Comparison of ENCODE assay signal across 37 cellular contexts in genomic region chr9:106058460-106058859, GRCh38.
"Had no signal": no experiment of that assay in that cellular context is flagged by ENCODE, and none has a peak within 500 bp of the region (broad histone marks: within the 10 kb centered on the region; RNA-seq: fewer than 3 reads in every experiment).

No MANE protein-coding gene starts in this region.

- H3K4me1 ChIP-seq: adrenal gland, ascending aorta, breast epithelium had no signal

- H3K27me3 ChIP-seq: adrenal gland, ascending aorta, breast epithelium, cardiac muscle cell, dorsolateral prefrontal cortex had no signal

- H3K9me3 Mint-ChIP-seq: activated CD8-positive, alpha-beta T cell treated with anti-CD3 and anti-CD28 coated beads for 36 hours; activated naive CD4-positive, alpha-beta T cell treated with anti-CD3 and anti-CD28 coated beads, Interleukin-2, amount 50 U/mL, for 24 hours had no signal

- ATAC-seq: activated CD4-positive, CD25-positive, alpha-beta regulatory T cell treated with anti-CD3 and anti-CD28 coated beads, Interleukin-2, amount 50 U/mL, for 24 hours; activated CD8-positive, alpha-beta T cell treated with anti-CD3 and anti-CD28 coated beads for 36 hours; activated naive CD8-positive, alpha-beta T cell treated with anti-CD3 and anti-CD28 coated beads, Interleukin-2, amount 50 U/mL, for 24 hours; activated T-cell treated with anti-CD3 and anti-CD28 coated beads, Interleukin-2, amount 50 U/mL, for 4 hours; activated T-helper 17 cell treated with anti-CD3 and anti-CD28 coated beads, Interleukin-2, amount 50 U/mL, for 72 hours; esophagus mucosa; T-helper 17 cell had no signal

- H3K36me3 ChIP-seq: adrenal gland, ascending aorta, breast epithelium, cardiac muscle cell, WERI-Rb-1 had no signal

- H3K27ac Mint-ChIP-seq: activated B cell treated with CpG ODN at 0.5 μM for 24 hours; activated CD8-positive, alpha-beta T cell treated with anti-CD3 and anti-CD28 coated beads for 36 hours; activated naive CD4-positive, alpha-beta T cell treated with anti-CD3 and anti-CD28 coated beads, Interleukin-2, amount 50 U/mL, for 24 hours; activated naive CD8-positive, alpha-beta T cell treated with anti-CD3 and anti-CD28 coated beads for 36 hours; activated naive CD8-positive, alpha-beta T cell treated with anti-CD3 and anti-CD28 coated beads, Interleukin-2, amount 50 U/mL, for 24 hours; activated T-helper 17 cell treated with anti-CD3 and anti-CD28 coated beads, Interleukin-2, amount 50 U/mL, for 72 hours; brain; dendritic cell treated with granulocyte-macrophage colony-stimulating factor and Interleukin-4, amounts not matched to agents 40 ng/mL and 50 ng/mL, for 4 days; endodermal cell; T-helper 17 cell; T-helper 2 cell treated with Interferon-gamma antibody and Interleukin-4, amounts not matched to agents 5 μg/mL and 100 μg/mL, for 36 hours had no signal

- FAIRE-seq: frontal cortex had no signal

- H3K4me1 Mint-ChIP-seq: activated B cell treated with CpG ODN at 0.5 μM for 24 hours; activated naive CD4-positive, alpha-beta T cell treated with anti-CD3 and anti-CD28 coated beads, Interleukin-2, amount 50 U/mL, for 24 hours; activated naive CD8-positive, alpha-beta T cell treated with anti-CD3 and anti-CD28 coated beads for 36 hours; activated naive CD8-positive, alpha-beta T cell treated with anti-CD3 and anti-CD28 coated beads, Interleukin-2, amount 50 U/mL, for 24 hours; activated T-helper 17 cell treated with anti-CD3 and anti-CD28 coated beads, Interleukin-2, amount 50 U/mL, for 72 hours; brain; endodermal cell; T-helper 17 cell had no signal

- H3K4me3 Mint-ChIP-seq: activated B cell treated with CpG ODN at 0.5 μM for 24 hours; activated CD8-positive, alpha-beta T cell treated with anti-CD3 and anti-CD28 coated beads for 36 hours; activated naive CD4-positive, alpha-beta T cell treated with anti-CD3 and anti-CD28 coated beads, Interleukin-2, amount 50 U/mL, for 24 hours; activated naive CD8-positive, alpha-beta T cell treated with anti-CD3 and anti-CD28 coated beads for 36 hours; activated naive CD8-positive, alpha-beta T cell treated with anti-CD3 and anti-CD28 coated beads, Interleukin-2, amount 50 U/mL, for 24 hours; activated T-cell treated with anti-CD3 and anti-CD28 coated beads, Interleukin-2, amount 50 U/mL, for 4 hours; activated T-helper 17 cell treated with anti-CD3 and anti-CD28 coated beads, Interleukin-2, amount 50 U/mL, for 72 hours; brain; dendritic cell treated with granulocyte-macrophage colony-stimulating factor and Interleukin-4, amounts not matched to agents 40 ng/mL and 50 ng/mL, for 4 days; endodermal cell; T-helper 17 cell; T-helper 2 cell treated with Interferon-gamma antibody and Interleukin-4, amounts not matched to agents 5 μg/mL and 100 μg/mL, for 36 hours had no signal

- H3K4me3 ChIP-seq: adrenal gland, ascending aorta, breast epithelium, cardiac muscle cell, coronary artery, dorsolateral prefrontal cortex had no signal

- H3K27me3 Mint-ChIP-seq: activated B cell treated with CpG ODN at 0.5 μM for 24 hours; activated CD8-positive, alpha-beta T cell treated with anti-CD3 and anti-CD28 coated beads for 36 hours; activated naive CD8-positive, alpha-beta T cell treated with anti-CD3 and anti-CD28 coated beads for 36 hours; activated naive CD8-positive, alpha-beta T cell treated with anti-CD3 and anti-CD28 coated beads, Interleukin-2, amount 50 U/mL, for 24 hours; activated T-helper 17 cell treated with anti-CD3 and anti-CD28 coated beads, Interleukin-2, amount 50 U/mL, for 72 hours; brain; dendritic cell treated with granulocyte-macrophage colony-stimulating factor and Interleukin-4, amounts not matched to agents 40 ng/mL and 50 ng/mL, for 4 days; T-helper 17 cell had no signal

- DNase-seq: activated B cell treated with CpG ODN at 0.5 μM for 24 hours; activated CD4-positive, alpha-beta T cell treated with anti-CD3 and anti-CD28 coated beads for 48 hours; activated CD4-positive, alpha-beta T cell treated with anti-CD3 and anti-CD28 coated beads, Interleukin-2, amount 50 U/mL, for 1 hour; activated CD4-positive, alpha-beta T cell treated with anti-CD3 and anti-CD28 coated beads, Interleukin-2, amount 50 U/mL, for 48 hours; activated CD8-positive, alpha-beta memory T cell treated with anti-CD3 and anti-CD28 coated beads for 24 hours; activated CD8-positive, alpha-beta T cell treated with anti-CD3 and anti-CD28 coated beads for 36 hours; activated effector memory CD4-positive, alpha-beta T cell treated with Interleukin-2 at 50 U/mL for 16 hours; activated gamma-delta T cell treated with Interleukin-2 at 50 U/mL for 16 hours; activated naive CD4-positive, alpha-beta T cell treated with Interleukin-2 at 50 U/mL for 16 hours; activated naive CD8-positive, alpha-beta T cell treated with anti-CD3 and anti-CD28 coated beads for 36 hours; activated naive CD8-positive, alpha-beta T cell treated with anti-CD3 and anti-CD28 coated beads, Interleukin-2, amount 50 U/mL, for 24 hours; activated T-cell treated with anti-CD3 and anti-CD28 coated beads, Interleukin-2, amount 50 U/mL, for 4 hours; adrenal gland; amygdala; central memory CD4-positive, alpha-beta T cell; cerebellar nuclear complex; dorsolateral prefrontal cortex; effector memory CD4-positive, alpha-beta T cell; endodermal cell; foreskin fibroblast; head of caudate nucleus; T-helper 1 cell; T-helper 17 cell; T1000; WERI-Rb-1 had no signal

- H3K9me3 ChIP-seq: adrenal gland, ascending aorta, breast epithelium had no signal

- H3K36me3 Mint-ChIP-seq: activated naive CD4-positive, alpha-beta T cell treated with anti-CD3 and anti-CD28 coated beads, Interleukin-2, amount 50 U/mL, for 24 hours; activated naive CD8-positive, alpha-beta T cell treated with anti-CD3 and anti-CD28 coated beads for 36 hours; brain had no signal

- H3K27ac ChIP-seq: adrenal gland, ascending aorta, breast epithelium, cardiac muscle cell, coronary artery, dorsolateral prefrontal cortex, WERI-Rb-1 had no signal
